In the genomic region with DNA sequence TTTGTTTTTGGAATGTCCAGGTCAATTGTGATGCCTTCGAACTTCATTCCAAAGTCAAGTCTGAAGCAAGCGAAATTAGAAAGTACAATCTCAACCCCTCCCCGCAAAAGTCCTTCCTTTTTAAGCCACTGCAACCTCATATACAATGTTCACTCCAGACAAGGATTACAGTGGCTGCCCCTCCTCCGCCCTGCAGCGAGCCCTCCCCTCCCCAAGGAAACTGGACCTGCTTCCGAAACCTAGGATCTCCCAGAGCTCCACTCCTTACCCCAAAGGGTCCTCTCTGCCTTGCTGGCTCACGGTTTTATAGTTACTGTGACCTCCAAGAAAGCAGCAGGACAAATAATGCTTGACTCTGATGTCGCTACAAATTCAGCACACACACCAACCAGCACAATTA, we compare ENCODE assay signal across 20 cellular contexts.
DNase-seq lines count a peak whose midpoint lies in the region; TF ChIP-seq lines count a peak whose summit lies in the region.
"Had no signal": no experiment of that assay in that cellular context is flagged by ENCODE, and none has a peak within 500 bp of the region (broad histone marks: within the 10 kb centered on the region; RNA-seq: fewer than 3 reads in every experiment).

No MANE protein-coding gene starts in this region.

- no peak overlapping the region for H3K4me3 ChIP-seq in BLaER1 treated with 17β-estradiol and CSF1 and Interleukin-3, amounts not matched to agents 10 nM and 100 nM
- H3K4me3 ChIP-seq in WERI-Rb-1 (ENCODE audit: low read depth, low read length) = no peak overlapping the region

- no peaks in the 10 kb centered on the region for H3K27me3 ChIP-seq in BLaER1 treated with 17β-estradiol and CSF1 and Interleukin-3, amounts not matched to agents 10 nM and 100 nM
- no peaks in the 10 kb centered on the region for H3K27me3 ChIP-seq in WERI-Rb-1 (ENCODE audit: insufficient read depth, low read depth, severe bottlenecking)

- no peaks in the 10 kb centered on the region for H3K27me3 Mint-ChIP-seq in nephron progenitor cell (ENCODE audit: low read depth, poor library complexity)
- H3K27me3 Mint-ChIP-seq: CD8-positive, alpha-beta memory T cell had no signal

- no peaks in the 10 kb centered on the region for H3K9me3 ChIP-seq in BLaER1 treated with 17β-estradiol and CSF1 and Interleukin-3, amounts not matched to agents 10 nM and 100 nM (replicated peaks in 1 of 11)
- H3K9me3 ChIP-seq in WERI-Rb-1 (ENCODE audit: severe bottlenecking) = no peaks in the 10 kb centered on the region

- H4K20me1 ChIP-seq in BLaER1 treated with 17β-estradiol and CSF1 and Interleukin-3, amounts not matched to agents 10 nM and 100 nM = peaks cover 4 to 53% (median 27%) of the 10 kb centered on the region in 11 experiments; a peak in 16 of 22 replicates

- H3K9ac ChIP-seq in BLaER1 treated with 17β-estradiol and CSF1 and Interleukin-3, amounts not matched to agents 10 nM and 100 nM = 0 out of 22 replicates have a peak overlapping the region, but pooled peaks of 1 of the 11 experiments have one; percentile 14

- peaks cover 33% of the 10 kb centered on the region for H3K36me3 Mint-ChIP-seq in nephron progenitor cell (ENCODE audit: low read depth)

- no peaks in the 10 kb centered on the region for H3K9me3 Mint-ChIP-seq in nephron progenitor cell
- H3K9me3 Mint-ChIP-seq: CD14-positive monocyte; CD8-positive, alpha-beta memory T cell had no signal

- no peak overlapping the region for H3K4me3 Mint-ChIP-seq in nephron progenitor cell
- H3K4me3 Mint-ChIP-seq: CD14-positive monocyte; CD8-positive, alpha-beta memory T cell had no signal

- DNase-seq in 8988T = peak; percentile 10
- peak; percentile 51 for DNase-seq in WERI-Rb-1
- no peak for DNase-seq in nephron progenitor cell
- no peak for DNase-seq in activated CD8-positive, alpha-beta memory T cell treated with anti-CD3 and anti-CD28 coated beads for 24 hours
- no peak for DNase-seq in effector CD4-positive, alpha-beta T cell
- DNase-seq in NCI-H748 treated with DMSO at 0.1 percent for 48 hours (lab: John Stamatoyannopoulos, UW) = no peak
- DNase-seq: CD8-positive, alpha-beta memory T cell; DMS 273 treated with DMSO at 0.1 percent for 48 hours; DMS79; GF-D8; IMR-90; KG1; MM.1S; NCI-H524; NCI-H774; NK-92 treated with Interleukin-12 subunit alpha and Interleukin-12 subunit beta, amount 100 ng/mL, for 24 hours; SHP77 had no signal

- TF ChIP-seq CTCF in WERI-Rb-1 (IDR thresholded peaks at IDR 0.05; ENCODE audit: low read depth, low read length) = no peak
- no peak for TF ChIP-seq CTCF in nephron progenitor cell (IDR thresholded peaks at IDR 0.05)

- peak overlapping the region; percentile 48 for H3K27ac Mint-ChIP-seq in nephron progenitor cell
- H3K27ac Mint-ChIP-seq: CD14-positive monocyte had no signal

- peaks cover 37% of the 10 kb centered on the region for H3K4me1 Mint-ChIP-seq in nephron progenitor cell
- H3K4me1 Mint-ChIP-seq: CD14-positive monocyte had no signal

- H3K4me2 ChIP-seq in BLaER1 treated with 17β-estradiol and CSF1 and Interleukin-3, amounts not matched to agents 10 nM and 100 nM = peak overlapping the region; percentile 1 to 76 (median 66); a peak in 17 of 22 replicates

- H3K27ac ChIP-seq in BLaER1 treated with 17β-estradiol and CSF1 and Interleukin-3, amounts not matched to agents 10 nM and 100 nM = peak overlapping the region in 2 of 11 experiments; percentile 20 to 26; a peak in 2 of 22 replicates
- H3K27ac ChIP-seq in WERI-Rb-1 = no peak overlapping the region
- H3K27ac ChIP-seq: RWPE1 had no signal

- peaks cover 31 to 53% (median 40%) of the 10 kb centered on the region in 11 experiments for H3K36me3 ChIP-seq in BLaER1 treated with 17β-estradiol and CSF1 and Interleukin-3, amounts not matched to agents 10 nM and 100 nM
- peaks cover 43% of the 10 kb centered on the region for H3K36me3 ChIP-seq in WERI-Rb-1

- H3K4me1 ChIP-seq in BLaER1 treated with 17β-estradiol and CSF1 and Interleukin-3, amounts not matched to agents 10 nM and 100 nM = peaks cover 9 to 57% (median 43%) of the 10 kb centered on the region in 10 experiments

Comparison
In these comparisons a context has a peak if more than half of its experiments do, and no peak if none do; other contexts are left out.
1. DNase-seq: peak in 8988T (single experiment) and WERI-Rb-1 (single experiment); none in nephron progenitor cell (single experiment), activated CD8-positive, alpha-beta memory T cell treated with anti-CD3 and anti-CD28 coated beads for 24 hours (single experiment), effector CD4-positive, alpha-beta T cell (single experiment) and NCI-H748 treated with DMSO at 0.1 percent for 48 hours (single experiment).